16 cellular contexts compared by ENCODE assay signal in the genomic region with DNA sequence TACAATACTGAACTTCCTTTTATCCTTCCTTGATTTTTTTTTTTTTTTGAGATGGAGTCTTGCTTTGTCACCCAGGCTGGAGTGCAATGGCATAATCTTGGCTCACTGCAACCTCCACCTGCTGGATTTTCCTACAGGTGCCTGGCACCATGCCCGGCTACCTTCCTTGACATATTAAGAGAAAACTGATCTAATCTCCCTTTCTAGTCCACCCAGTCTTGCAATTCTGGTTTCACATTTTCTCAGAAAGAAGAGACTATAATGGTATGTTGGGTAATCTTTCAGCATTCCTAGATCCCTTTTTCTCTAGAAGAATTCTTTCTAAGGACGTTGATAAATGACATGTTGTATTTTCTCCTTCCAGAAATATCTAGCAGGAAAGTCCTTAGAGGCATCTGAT. TPM values are rescaled to one million over a fixed set of nuclear protein-coding genes. Genes with fewer than 3 reads are reported as not detected.
DNase-seq lines count a peak whose midpoint lies in the region; ATAC-seq, FAIRE-seq and TF ChIP-seq lines count a peak whose summit lies in the region.
"Had no signal": no experiment of that assay in that cellular context is flagged by ENCODE, and none has a peak within 500 bp of the region (broad histone marks: within the 10 kb centered on the region; RNA-seq: fewer than 3 reads in every experiment).

No MANE protein-coding gene starts in this region.

- CTCF ChIA-PET in CD4-positive, alpha-beta memory T cell (lab: Charles Lee; ENCODE audit: partially characterized antibody): interaction anchor here (0.7 to 9.9 kb wide), 5 partner anchors 13 to 175 kb away, joined by 4 to 129 read pairs (median 63); a partner anchor contains a TSS
- CTCF ChIA-PET in T-cell (lab: Charles Lee): interaction anchor here (0.5 to 1.8 kb wide), 7 partner anchors 13 to 405 kb away, joined by 3 to 8 read pairs (median 3); no protein-coding TSS in a partner anchor

- H3K27me3 Mint-ChIP-seq in CD4-positive, alpha-beta memory T cell: no peaks in the 10 kb centered on the region
- H3K27me3 Mint-ChIP-seq in T-cell: no peaks in the 10 kb centered on the region
- H3K27me3 Mint-ChIP-seq in naive thymus-derived CD8-positive, alpha-beta T cell: no peaks in the 10 kb centered on the region
- H3K27me3 Mint-ChIP-seq: naive B cell had no signal

- intact Hi-C loops in CD4-positive, alpha-beta memory T cell (cut with micrococcal nuclease): no loop called here
- intact Hi-C loops in aorta (cut with DNase I): no loop called here

- no peak for ATAC-seq in T-cell (replicated peaks in 1 of 4)
- no peak for ATAC-seq in naive thymus-derived CD8-positive, alpha-beta T cell
- ATAC-seq in aorta (ENCODE audit: low FRiP score): no peak
- ATAC-seq: HepG2 had no signal

- peak overlapping the region; percentile 90 to 100 (median 97) for H3K27ac Mint-ChIP-seq in CD4-positive, alpha-beta memory T cell
- H3K27ac Mint-ChIP-seq in T-cell: peak overlapping the region; percentile 99 to 100
- H3K27ac Mint-ChIP-seq in naive thymus-derived CD8-positive, alpha-beta T cell: peak overlapping the region in 9 of 10 donors; percentile 60 to 100 (median 95)

- H3K9me3 ChIP-seq in CD4-positive, alpha-beta memory T cell (ENCODE audit: control insufficient read depth in 1 of 2, low read length in 2 of 2): no peaks in the 10 kb centered on the region
- no peaks in the 10 kb centered on the region for H3K9me3 ChIP-seq in aorta (ENCODE audit: control insufficient read depth, low read length)
- H3K9me3 ChIP-seq: Caco-2, sigmoid colon had no signal

- H3K27ac ChIP-seq in CD4-positive, alpha-beta memory T cell (ENCODE audit: low read depth, low read length): peak overlapping the region; percentile 69
- H3K27ac ChIP-seq in aorta (ENCODE audit: low read depth in 1 of 2, low read length in 2 of 2): no peak overlapping the region
- H3K27ac ChIP-seq: sigmoid colon had no signal

- peak overlapping the region in 6 of 8 donors; percentile 7 to 91 (median 47) for H3K4me3 Mint-ChIP-seq in CD4-positive, alpha-beta memory T cell
- H3K4me3 Mint-ChIP-seq in T-cell: peak overlapping the region in 1 of 3 donors; percentile 78
- H3K4me3 Mint-ChIP-seq in naive thymus-derived CD8-positive, alpha-beta T cell: peak overlapping the region in 3 of 10 donors; percentile 5 to 49 (median 8)

- no peak for FAIRE-seq in GM12892 (lab: Jason Lieb, UNC)
- FAIRE-seq: HepG2, keratinocyte had no signal

- H3K4me1 ChIP-seq in CD4-positive, alpha-beta memory T cell (ENCODE audit: insufficient read depth, low read length): peaks cover 58% of the 10 kb centered on the region
- no peaks in the 10 kb centered on the region for H3K4me1 ChIP-seq in aorta (ENCODE audit: control insufficient read depth in 1 of 2, insufficient read depth in 2 of 2, low read length in 2 of 2)
- H3K4me1 ChIP-seq: Caco-2 had no signal

- peaks cover 0 to 3% of the 10 kb centered on the region in 2 donors for H3K36me3 Mint-ChIP-seq in CD4-positive, alpha-beta memory T cell
- H3K36me3 Mint-ChIP-seq in T-cell: peaks cover 4% of the 10 kb centered on the region
- peaks cover 0 to 6% (median 0%) of the 10 kb centered on the region in 3 donors for H3K36me3 Mint-ChIP-seq in naive thymus-derived CD8-positive, alpha-beta T cell

- DNase-seq in CD4-positive, alpha-beta memory T cell: no peak
- DNase-seq in DMS79 (lab: John Stamatoyannopoulos, UW): peak; percentile 85
- no peak for DNase-seq in T-cell
- no peak for DNase-seq in naive thymus-derived CD8-positive, alpha-beta T cell
- no peak for DNase-seq in GM12892 (ENCODE audit: insufficient read length)
- no peak for DNase-seq in epidermal melanocyte (ENCODE audit: insufficient read length, low spot score)
- no peak for DNase-seq in aorta
- DNase-seq: activated CD4-positive, CD25-positive, alpha-beta regulatory T cell; activated T-cell treated with anti-CD3 and anti-CD28 coated beads, Interleukin-2, amount 50 U/mL, for 48 hours; Caco-2; glutamatergic neuron; naive B cell; NCI-H1092 treated with DMSO at 0.1 percent for 48 hours; sigmoid colon had no signal

- no peaks in the 10 kb centered on the region for H3K9me3 Mint-ChIP-seq in CD4-positive, alpha-beta memory T cell
- H3K9me3 Mint-ChIP-seq in T-cell: no peaks in the 10 kb centered on the region
- no peaks in the 10 kb centered on the region for H3K9me3 Mint-ChIP-seq in naive thymus-derived CD8-positive, alpha-beta T cell
- H3K9me3 Mint-ChIP-seq: naive B cell had no signal

- peaks cover 42 to 67% (median 54%) of the 10 kb centered on the region in 4 donors for H3K4me1 Mint-ChIP-seq in CD4-positive, alpha-beta memory T cell
- peaks cover 57 to 71% (median 59%) of the 10 kb centered on the region in 3 donors for H3K4me1 Mint-ChIP-seq in T-cell
- H3K4me1 Mint-ChIP-seq in naive thymus-derived CD8-positive, alpha-beta T cell: peaks cover 29 to 57% (median 52%) of the 10 kb centered on the region in 4 donors

- H3K27me3 ChIP-seq in CD4-positive, alpha-beta memory T cell (ENCODE audit: insufficient read depth, low read length): no peaks in the 10 kb centered on the region
- no peaks in the 10 kb centered on the region for H3K27me3 ChIP-seq in aorta (ENCODE audit: control insufficient read depth in 1 of 2, insufficient read depth in 2 of 2, low read length in 1 of 2)
- H3K27me3 ChIP-seq: sigmoid colon had no signal

- H3K36me3 ChIP-seq in CD4-positive, alpha-beta memory T cell (ENCODE audit: insufficient read depth, low read length): no peaks in the 10 kb centered on the region
- H3K36me3 ChIP-seq in aorta (ENCODE audit: control insufficient read depth in 1 of 2, insufficient read depth in 2 of 2, low read length in 1 of 2): peaks cover 0 to 2% of the 10 kb centered on the region in 2 donors

- WGBS in aorta, 2 donors: 63 to 64% methylated on average over 2 of the region's 2 CpGs

- TF ChIP-seq POLR2A in GM12892 (IDR thresholded peaks at IDR 0.05; ENCODE audit: low read depth, low read length): no peak

- no peak overlapping the region for H3K4me3 ChIP-seq in CD4-positive, alpha-beta memory T cell (ENCODE audit: low read length in 2 of 2)
- H3K4me3 ChIP-seq in aorta (ENCODE audit: low read length in 2 of 2): no peak overlapping the region
- H3K4me3 ChIP-seq: sigmoid colon had no signal

- POLR2A ChIA-PET in CD4-positive, alpha-beta memory T cell (lab: Charles Lee; ENCODE audit: partially characterized antibody): interaction anchor here (0.7 to 23.4 kb wide), 5 partner anchors 12 to 386 kb away, joined by 3 to 891 read pairs (median 49); a partner anchor contains a TSS
- POLR2A ChIA-PET in T-cell (lab: Charles Lee): interaction anchor here (0.6 to 3.5 kb wide), 5 partner anchors 10 to 27 kb away, joined by 3 to 33 read pairs (median 6); a partner anchor contains a TSS
- POLR2A ChIA-PET in naive thymus-derived CD8-positive, alpha-beta T cell (lab: Charles Lee): interaction anchor here (0.6 to 9.4 kb wide), 11 partner anchors 10 to 1612 kb away, joined by 3 to 77 read pairs (median 3); a partner anchor contains a TSS

RNA-seq across cellular contexts. Expression of a gene that starts 10.3 kb away (rescaled TPM):
- total RNA-seq in CD4-positive, alpha-beta memory T cell: 100 to 1,000 TPM; 809 to 852 TPM
- 1,000 to 10,000 TPM; 1,622 to 1,778 TPM for polyA plus RNA-seq in CD4-positive, alpha-beta memory T cell
- total RNA-seq in T-cell: 1,000 to 10,000 TPM in 1 of 5 donors, 100 to 1,000 TPM in 4; 791 to 1,086 (median 843) TPM
- 100 to 1,000 TPM; 892 to 941 TPM for total RNA-seq in naive thymus-derived CD8-positive, alpha-beta T cell
- 1,000 to 10,000 TPM; 1,075 to 1,399 (median 1,151) TPM for polyA plus RNA-seq in naive thymus-derived CD8-positive, alpha-beta T cell
- 2,065 TPM for polyA plus RNA-seq in GM12892 (2012; ENCODE audit: missing spikeins)
- 100 to 1,000 TPM; 543 to 888 TPM for total RNA-seq in aorta
- 100 to 1,000 TPM; 320 to 445 TPM for polyA plus RNA-seq in aorta
